Comparison of ENCODE assay signal across 1 cellular context in genomic region chr10:97319671-97320479, GRCh38.
TF ChIP-seq lines count a peak whose summit lies in the region.

No MANE protein-coding gene starts in this region.

TF ChIP-seq in HepG2, 621 proteins besides CTCF, POLR2A, EP300 and RAD21 (continued from another document and continues in another):
- TF ChIP-seq ZNF407 (CRISPR knock-in tag; IDR thresholded peaks at IDR 0.05; ENCODE audit: not compliant biosample characterization) (peak; percentile 73), FOXA1 (IDR thresholded peaks at IDR 0.05) (no peak), FOXA1 (CRISPR knock-in tag; IDR thresholded peaks at IDR 0.05) (no peak), IRF2 (CRISPR knock-in tag; IDR thresholded peaks at IDR 0.05) (no peak), ZBED4 (CRISPR knock-in tag; IDR thresholded peaks at IDR 0.05; ENCODE audit: borderline replicate concordance) (no peak), ZSCAN12 (CRISPR knock-in tag; IDR thresholded peaks at IDR 0.05) (no peak), JUND (CRISPR knock-in tag; IDR thresholded peaks at IDR 0.05) (no peak), SIX4 (CRISPR knock-in tag; IDR thresholded peaks at IDR 0.05) (no peak), FOXJ3 (CRISPR knock-in tag; IDR thresholded peaks at IDR 0.05; ENCODE audit: borderline replicate concordance) (no peak), ZNF619 (CRISPR knock-in tag; IDR thresholded peaks at IDR 0.05) (no peak), FOXA3 (CRISPR knock-in tag; IDR thresholded peaks at IDR 0.05) (no peak; the same call in 1 of the 2 replicates), SRSF9 (IDR thresholded peaks at IDR 0.05; ENCODE audit: borderline replicate concordance, insufficient read depth, low read depth, low read length, poor library complexity, severe bottlenecking) (no peak), TCF7L2 (IDR thresholded peaks at IDR 0.05; ENCODE audit: low read depth, low read length) (no peak), RAD51 (IDR thresholded peaks at IDR 0.05; ENCODE audit: borderline replicate concordance) (no peak), ZNF607 (CRISPR knock-in tag; IDR thresholded peaks at IDR 0.05; ENCODE audit: borderline replicate concordance) (no peak; the same call in 1 of the 2 replicates), EHMT2 (IDR thresholded peaks at IDR 0.05; ENCODE audit: borderline replicate concordance, low read depth, low read length) (no peak), RNF219 (CRISPR knock-in tag; IDR thresholded peaks at IDR 0.05) (no peak), ZNF512B (CRISPR knock-in tag; IDR thresholded peaks at IDR 0.05; ENCODE audit: borderline replicate concordance) (no peak), NFYC (CRISPR knock-in tag; IDR thresholded peaks at IDR 0.05) (no peak), ZBTB39 (CRISPR knock-in tag; IDR thresholded peaks at IDR 0.05) (no peak), SIN3A (IDR thresholded peaks at IDR 0.05; ENCODE audit: borderline replicate concordance, low read depth, low read length) (no peak; the same call in 1 of the 2 replicates), ZNF282 (IDR thresholded peaks at IDR 0.05; ENCODE audit: partially characterized antibody) (no peak), ZNF597 (CRISPR knock-in tag; IDR thresholded peaks at IDR 0.05) (no peak), PITX1 (CRISPR knock-in tag; IDR thresholded peaks at IDR 0.05) (0 out of 2 replicates have a peak, but pooled peaks have one; percentile 27), ZBTB14 (CRISPR knock-in tag; IDR thresholded peaks at IDR 0.05) (peak; percentile 11; the same call in 1 of the 2 replicates), ARNTL (CRISPR knock-in tag; IDR thresholded peaks at IDR 0.05) (no peak), ZNF780A (CRISPR knock-in tag; IDR thresholded peaks at IDR 0.05) (0 out of 2 replicates have a peak, but pooled peaks have one; percentile 2), ZNF17 (CRISPR knock-in tag; IDR thresholded peaks at IDR 0.05) (no peak), RARA (CRISPR knock-in tag; IDR thresholded peaks at IDR 0.05) (peak; percentile 22; the same call in 1 of the 2 replicates), NR3C1 (CRISPR knock-in tag; IDR thresholded peaks at IDR 0.05) (no peak), FOXC1 (CRISPR knock-in tag; IDR thresholded peaks at IDR 0.05; ENCODE audit: borderline replicate concordance) (peak; percentile 20; the same call in 1 of the 2 replicates), MEIS1 (CRISPR knock-in tag; IDR thresholded peaks at IDR 0.05; ENCODE audit: borderline replicate concordance) (no peak), CERS6 (CRISPR knock-in tag; IDR thresholded peaks at IDR 0.05) (no peak), KLF9 (CRISPR knock-in tag; IDR thresholded peaks at IDR 0.05; ENCODE audit: low read depth) (no peak), HMGA1 (CRISPR knock-in tag; conservative IDR thresholded peaks at IDR 0.05) (no peak), SAP130 (CRISPR knock-in tag; IDR thresholded peaks at IDR 0.05; ENCODE audit: low read depth) (peak; percentile 73), BHLHE40 (IDR thresholded peaks at IDR 0.05; ENCODE audit: low read length) (no peak), ZNF451 (CRISPR knock-in tag; IDR thresholded peaks at IDR 0.05) (no peak), NFIB (CRISPR knock-in tag; IDR thresholded peaks at IDR 0.05; ENCODE audit: borderline replicate concordance) (no peak)
